In the genomic region with DNA sequence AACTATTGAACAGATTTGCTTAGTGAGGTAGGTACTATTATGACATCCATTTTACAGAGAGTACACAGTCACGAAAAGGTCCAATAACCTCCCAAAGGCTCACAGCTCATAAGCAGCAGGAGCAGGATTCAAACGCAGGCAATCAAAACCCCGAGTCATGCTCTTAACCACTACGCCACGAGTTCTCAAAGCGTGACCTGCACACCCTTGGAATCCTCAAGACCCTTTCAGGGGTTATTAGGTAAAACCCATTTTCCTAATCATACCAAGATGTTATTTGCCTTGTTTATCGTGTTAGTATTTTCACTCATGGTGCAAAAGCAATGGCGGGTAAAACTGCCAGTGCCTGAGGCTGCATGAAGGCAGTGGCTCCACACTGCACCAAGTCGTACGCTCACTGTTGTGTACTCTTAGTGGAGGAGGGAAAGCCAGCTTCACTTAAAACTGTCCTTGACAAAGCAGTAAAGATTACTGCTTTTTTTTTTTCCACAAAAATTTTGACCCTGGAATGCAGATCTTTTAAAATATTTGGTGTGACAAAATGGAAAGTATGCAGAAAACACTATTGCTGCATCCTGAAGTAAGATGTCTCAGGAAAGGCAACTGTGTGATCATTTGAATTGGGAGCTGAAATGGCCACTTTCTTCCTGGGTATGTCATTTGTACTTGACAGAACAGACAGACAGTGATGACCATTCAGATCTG, we compare ENCODE assay signal across 2 cellular contexts.
TF ChIP-seq lines count a peak whose summit lies in the region.

No MANE protein-coding gene starts in this region.

TF ChIP-seq in HCT116, 20 proteins besides CTCF, POLR2A, EP300 and RAD21 (continued from another document):
- TF ChIP-seq, protein P1, sequence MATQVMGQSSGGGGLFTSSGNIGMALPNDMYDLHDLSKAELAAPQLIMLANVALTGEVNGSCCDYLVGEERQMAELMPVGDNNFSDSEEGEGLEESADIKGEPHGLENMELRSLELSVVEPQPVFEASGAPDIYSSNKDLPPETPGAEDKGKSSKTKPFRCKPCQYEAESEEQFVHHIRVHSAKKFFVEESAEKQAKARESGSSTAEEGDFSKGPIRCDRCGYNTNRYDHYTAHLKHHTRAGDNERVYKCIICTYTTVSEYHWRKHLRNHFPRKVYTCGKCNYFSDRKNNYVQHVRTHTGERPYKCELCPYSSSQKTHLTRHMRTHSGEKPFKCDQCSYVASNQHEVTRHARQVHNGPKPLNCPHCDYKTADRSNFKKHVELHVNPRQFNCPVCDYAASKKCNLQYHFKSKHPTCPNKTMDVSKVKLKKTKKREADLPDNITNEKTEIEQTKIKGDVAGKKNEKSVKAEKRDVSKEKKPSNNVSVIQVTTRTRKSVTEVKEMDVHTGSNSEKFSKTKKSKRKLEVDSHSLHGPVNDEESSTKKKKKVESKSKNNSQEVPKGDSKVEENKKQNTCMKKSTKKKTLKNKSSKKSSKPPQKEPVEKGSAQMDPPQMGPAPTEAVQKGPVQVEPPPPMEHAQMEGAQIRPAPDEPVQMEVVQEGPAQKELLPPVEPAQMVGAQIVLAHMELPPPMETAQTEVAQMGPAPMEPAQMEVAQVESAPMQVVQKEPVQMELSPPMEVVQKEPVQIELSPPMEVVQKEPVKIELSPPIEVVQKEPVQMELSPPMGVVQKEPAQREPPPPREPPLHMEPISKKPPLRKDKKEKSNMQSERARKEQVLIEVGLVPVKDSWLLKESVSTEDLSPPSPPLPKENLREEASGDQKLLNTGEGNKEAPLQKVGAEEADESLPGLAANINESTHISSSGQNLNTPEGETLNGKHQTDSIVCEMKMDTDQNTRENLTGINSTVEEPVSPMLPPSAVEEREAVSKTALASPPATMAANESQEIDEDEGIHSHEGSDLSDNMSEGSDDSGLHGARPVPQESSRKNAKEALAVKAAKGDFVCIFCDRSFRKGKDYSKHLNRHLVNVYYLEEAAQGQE (IDR thresholded peaks at IDR 0.05; ENCODE audit: low read depth), result no peak
- TF ChIP-seq YY1 (IDR thresholded peaks at IDR 0.05; ENCODE audit: extremely low read depth, insufficient replicate concordance, low read depth, low read length) (no peak), ZNF274 (IDR thresholded peaks at IDR 0.05; ENCODE audit: low read depth, low read length) (no peak), TCF7L2 (IDR thresholded peaks at IDR 0.05; ENCODE audit: borderline replicate concordance, extremely low read depth, insufficient read depth, insufficient read length) (no peak), FOSL1 (IDR thresholded peaks at IDR 0.05; ENCODE audit: low read depth) (no peak), SRF (IDR thresholded peaks at IDR 0.05; ENCODE audit: low read depth) (no peak), ELF1 (IDR thresholded peaks at IDR 0.05; ENCODE audit: borderline replicate concordance, low read depth) (no peak), EGR1 (IDR thresholded peaks at IDR 0.05; ENCODE audit: low read depth) (no peak), EZH2phosphoT487 (IDR thresholded peaks at IDR 0.05; ENCODE audit: borderline replicate concordance) (no peak)
- TF ChIP-seq, protein P2, sequence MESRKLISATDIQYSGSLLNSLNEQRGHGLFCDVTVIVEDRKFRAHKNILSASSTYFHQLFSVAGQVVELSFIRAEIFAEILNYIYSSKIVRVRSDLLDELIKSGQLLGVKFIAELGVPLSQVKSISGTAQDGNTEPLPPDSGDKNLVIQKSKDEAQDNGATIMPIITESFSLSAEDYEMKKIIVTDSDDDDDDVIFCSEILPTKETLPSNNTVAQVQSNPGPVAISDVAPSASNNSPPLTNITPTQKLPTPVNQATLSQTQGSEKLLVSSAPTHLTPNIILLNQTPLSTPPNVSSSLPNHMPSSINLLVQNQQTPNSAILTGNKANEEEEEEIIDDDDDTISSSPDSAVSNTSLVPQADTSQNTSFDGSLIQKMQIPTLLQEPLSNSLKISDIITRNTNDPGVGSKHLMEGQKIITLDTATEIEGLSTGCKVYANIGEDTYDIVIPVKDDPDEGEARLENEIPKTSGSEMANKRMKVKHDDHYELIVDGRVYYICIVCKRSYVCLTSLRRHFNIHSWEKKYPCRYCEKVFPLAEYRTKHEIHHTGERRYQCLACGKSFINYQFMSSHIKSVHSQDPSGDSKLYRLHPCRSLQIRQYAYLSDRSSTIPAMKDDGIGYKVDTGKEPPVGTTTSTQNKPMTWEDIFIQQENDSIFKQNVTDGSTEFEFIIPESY (IDR thresholded peaks at IDR 0.05; ENCODE audit: extremely low read depth, insufficient replicate concordance, low read length), result no peak
TF ChIP-seq in HCT116: peak in this region for 0.

TF ChIP-seq in SK-N-SH treated with all-trans-retinoic acid at 6 μM for 48 hours, 23 proteins besides CTCF, POLR2A, EP300 and RAD21 (continued from another document):
- no peak for TF ChIP-seq ZFP3 (CRISPR knock-in tag; IDR thresholded peaks at IDR 0.05)
- peak; percentile 47; the same call in 1 of the 2 replicates for TF ChIP-seq CSDC2 (CRISPR knock-in tag; IDR thresholded peaks at IDR 0.05)
